ENCODE assay signal across 8 cellular contexts in the genomic region with DNA sequence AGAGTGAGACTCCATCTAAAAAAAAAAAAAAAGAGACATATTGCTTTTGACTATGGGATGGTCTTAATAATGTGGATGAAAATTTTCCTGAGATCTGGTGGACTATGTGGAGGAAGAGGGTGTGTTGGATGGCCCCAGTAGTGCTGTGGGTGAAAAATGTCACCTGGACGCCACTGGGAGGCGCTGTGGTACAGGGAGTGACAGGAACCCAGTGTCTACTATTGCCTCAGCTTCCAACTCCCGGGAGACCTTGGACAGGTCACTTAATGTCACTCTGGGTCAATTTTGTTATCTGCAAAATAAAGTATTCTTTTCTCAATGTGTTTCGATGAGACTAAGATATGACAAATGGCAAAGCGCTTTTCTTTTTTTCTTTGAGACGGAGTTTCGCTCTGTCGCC. TPM values are rescaled to one million over a fixed set of nuclear protein-coding genes. Genes with fewer than 3 reads are reported as not detected.
A peak's percentile ranks its signal among the peaks of the same experiment; 100 is the strongest.
DNase-seq lines count a peak whose midpoint lies in the region; ATAC-seq and TF ChIP-seq lines count a peak whose summit lies in the region.

No MANE protein-coding gene starts in this region.

- TF ChIP-seq POLR2A in adrenal gland (IDR thresholded peaks at IDR 0.05), result no peak
- no peak for TF ChIP-seq POLR2A in sigmoid colon (IDR thresholded peaks at IDR 0.05)

- H3K27ac ChIP-seq in adrenal gland (no peak overlapping the region), sigmoid colon (no peak overlapping the region)

- H3K4me1 ChIP-seq in adrenal gland (replicated peaks in 1 of 2) (no peaks in the 10 kb centered on the region), sigmoid colon (no peaks in the 10 kb centered on the region)

- intact Hi-C loops in adrenal gland (cut with DNase I) (loop anchor here (5.0 to 10.0 kb wide), 2 partner anchors 330 to 332 kb away; no protein-coding TSS in a partner anchor), sigmoid colon (cut with DNase I) (loop anchor here (1.0 kb wide), 1 partner anchor 335 kb away; no protein-coding TSS in a partner anchor)

- peak; percentile 17 for DNase-seq in NCI-H1694 treated with DMSO at 0.1 percent for 48 hours (lab: John Stamatoyannopoulos, UW)
- DNase-seq in NCI-H1694 (lab: John Stamatoyannopoulos, UW), result no peak
- peak; percentile 18 for DNase-seq in HS-5 (ENCODE audit: low read depth)
- DNase-seq in SHP77 (lab: John Stamatoyannopoulos, UW), result peak; percentile 55 to 61
- peak; percentile 83 to 87 (median 83) for DNase-seq in adrenal gland
- peak; percentile 55 for DNase-seq in hepatic stellate cell (ENCODE audit: low spot score)
- peak; percentile 77 for DNase-seq in sigmoid colon

- 26 to 39% (median 32%) methylated on average over 8 of the region's 8 CpGs for WGBS in adrenal gland, 4 donors
- WGBS in sigmoid colon, 2 donors, result 50 to 57% methylated on average over 8 of the region's 8 CpGs

- H3K27me3 ChIP-seq in adrenal gland (no peaks in the 10 kb centered on the region), sigmoid colon (no peaks in the 10 kb centered on the region)

- no peaks in the 10 kb centered on the region for H3K9me3 ChIP-seq in adrenal gland (replicated peaks in 1 of 3)
- no peaks in the 10 kb centered on the region for H3K9me3 ChIP-seq in sigmoid colon

- no peak for ATAC-seq in GM19463 (IDR thresholded peaks at IDR 0.05; ENCODE audit: unreplicated experiment)

- no peak for TF ChIP-seq EP300 in sigmoid colon (IDR thresholded peaks at IDR 0.05)

- H3K36me3 ChIP-seq in adrenal gland (replicated peaks in 1 of 2) (no peaks in the 10 kb centered on the region), sigmoid colon (no peaks in the 10 kb centered on the region)

- peak; percentile 77 to 95 (median 90) for TF ChIP-seq CTCF in adrenal gland (IDR thresholded peaks at IDR 0.05)
- peak; percentile 76 to 82 (median 78) for TF ChIP-seq CTCF in sigmoid colon (IDR thresholded peaks at IDR 0.05)

- H3K4me3 ChIP-seq in adrenal gland (no peak overlapping the region), sigmoid colon (no peak overlapping the region)

RNA-seq across cellular contexts. Expression of gene DCP1A, which starts 27.7 kb away (rescaled TPM):
- total RNA-seq in adrenal gland (10 to 100 TPM; 14.7 to 31.0 (median 26.2) TPM), sigmoid colon (10 to 100 TPM; 21.0 to 32.7 (median 22.6) TPM)
- polyA plus RNA-seq in adrenal gland (10 to 100 TPM in 2 of 3 donors, 1 to 10 TPM in 1; 9.3 to 19.4 (median 17.3) TPM), sigmoid colon (10 to 100 TPM in 1 of 3 donors, 1 to 10 TPM in 2; 4.8 to 10.6 (median 6.0) TPM)
